ENCODE assay signal across 16 cellular contexts in genomic region chr10:71206911-71207310, GRCh38. TPM values are rescaled to one million over a fixed set of nuclear protein-coding genes. Genes with fewer than 3 reads are reported as not detected.
"Had no signal": no experiment of that assay in that cellular context is flagged by ENCODE, and none has a peak within 500 bp of the region (broad histone marks: within the 10 kb centered on the region; RNA-seq: fewer than 3 reads in every experiment).

No MANE protein-coding gene starts in this region.

- H3K27ac ChIP-seq: heart left ventricle, right atrium auricular region, thyroid gland, uterus had no signal

- H3K4me1 ChIP-seq: uterus had no signal

- H3K27me3 ChIP-seq: right atrium auricular region, thyroid gland, uterus had no signal

- ATAC-seq: heart left ventricle; left colon; left ventricle myocardium superior; mucosa of descending colon; naive thymus-derived CD8-positive, alpha-beta T cell had no signal

- H3K4me3 ChIP-seq: heart left ventricle, lung, mucosa of descending colon, right atrium auricular region, thyroid gland, uterus had no signal

- H3K9me3 ChIP-seq: heart left ventricle, mucosa of descending colon, right atrium auricular region, thyroid gland, uterus had no signal

- H3K36me3 ChIP-seq: heart left ventricle, right atrium auricular region, thyroid gland, uterus had no signal

- H3K4me3 Mint-ChIP-seq: naive thymus-derived CD8-positive, alpha-beta T cell; type B pancreatic cell had no signal

- H3K9me3 Mint-ChIP-seq: naive thymus-derived CD8-positive, alpha-beta T cell; type B pancreatic cell had no signal

- H3K36me3 Mint-ChIP-seq: naive thymus-derived CD8-positive, alpha-beta T cell; type B pancreatic cell had no signal

- H3K27ac Mint-ChIP-seq: naive thymus-derived CD8-positive, alpha-beta T cell; type B pancreatic cell had no signal

- DNase-seq: effector CD4-positive, alpha-beta T cell; hippocampal formation; left colon; left ventricle myocardium superior; mesendoderm; mucosa of descending colon; naive thymus-derived CD8-positive, alpha-beta T cell; small intestine; stimulated activated CD4-positive, alpha-beta T cell treated with anti-CD3 and anti-CD28 coated beads, Interleukin-2, amount 100 ng/mL, for 48 hours; stimulated activated naive CD4-positive, alpha-beta T cell treated with Interleukin-2 at 50 U/mL for 16 hours; thyroid gland; uterus had no signal

RNA-seq across cellular contexts. Expression of gene UNC5B, which starts 5.5 kb away (rescaled TPM):
- total RNA-seq: naive thymus-derived CD8-positive, alpha-beta T cell had no signal
